17 cellular contexts compared by ENCODE assay signal in genomic region chr20:17952692-17953684, GRCh38. TPM values are rescaled to one million over a fixed set of nuclear protein-coding genes. Genes with fewer than 3 reads are reported as not detected.
A peak's percentile ranks its signal among the peaks of the same experiment; 100 is the strongest.
DNase-seq lines count a peak whose midpoint lies in the region; ATAC-seq and TF ChIP-seq lines count a peak whose summit lies in the region.
"Had no signal": no experiment of that assay in that cellular context is flagged by ENCODE, and none has a peak within 500 bp of the region (broad histone marks: within the 10 kb centered on the region; RNA-seq: fewer than 3 reads in every experiment).

No MANE protein-coding gene starts in this region.

- no peak overlapping the region for H3K27ac ChIP-seq in CD8-positive, alpha-beta memory T cell (ENCODE audit: low read depth, low read length)
- no peak overlapping the region for H3K27ac ChIP-seq in ascending aorta
- H3K27ac ChIP-seq: body of pancreas, gastroesophageal sphincter, KMS-11 had no signal

- H3K4me3 Mint-ChIP-seq in activated CD4-positive, alpha-beta T cell treated with anti-CD3 and anti-CD28 coated beads for 36 hours = no peak overlapping the region
- H3K4me3 Mint-ChIP-seq in CD8-positive, alpha-beta memory T cell = no peak overlapping the region
- H3K4me3 Mint-ChIP-seq in WTC11 = no peak overlapping the region
- H3K4me3 Mint-ChIP-seq in naive B cell = peak overlapping the region in 7 of 8 donors; percentile 1 to 49 (median 17)

- no peaks in the 10 kb centered on the region for H3K27me3 Mint-ChIP-seq in activated CD4-positive, alpha-beta T cell treated with anti-CD3 and anti-CD28 coated beads for 36 hours
- H3K27me3 Mint-ChIP-seq in CD8-positive, alpha-beta memory T cell = no peaks in the 10 kb centered on the region
- H3K27me3 Mint-ChIP-seq in WTC11 (ENCODE audit: low read depth) (no peaks in the 10 kb centered on the region), naive B cell (no peaks in the 10 kb centered on the region)

- H3K27me3 ChIP-seq in CD8-positive, alpha-beta memory T cell (ENCODE audit: insufficient read depth, low read length, poor library complexity, severe bottlenecking) = no peaks in the 10 kb centered on the region
- H3K27me3 ChIP-seq in ascending aorta = no peaks in the 10 kb centered on the region
- H3K27me3 ChIP-seq: body of pancreas, gastroesophageal sphincter had no signal

- TF ChIP-seq CTCF in WTC11 (IDR thresholded peaks at IDR 0.05) (no peak), ascending aorta (IDR thresholded peaks at IDR 0.05) (no peak)

- POLR2A ChIA-PET in activated CD4-positive, alpha-beta T cell treated with anti-CD3 and anti-CD28 coated beads for 36 hours (lab: Charles Lee) = no interaction called here
- POLR2A ChIA-PET in CD8-positive, alpha-beta memory T cell (lab: Charles Lee) = no interaction called here
- POLR2A ChIA-PET in WTC11 (lab: Charles Lee) = no interaction called here

- peaks cover 24% of the 10 kb centered on the region for H3K4me1 Mint-ChIP-seq in activated CD4-positive, alpha-beta T cell treated with anti-CD3 and anti-CD28 coated beads for 36 hours
- H3K4me1 Mint-ChIP-seq in CD8-positive, alpha-beta memory T cell = peaks cover 26 to 36% (median 33%) of the 10 kb centered on the region in 3 donors
- peaks cover 9% of the 10 kb centered on the region; the same call in 1 of the 2 replicates for H3K4me1 Mint-ChIP-seq in WTC11
- peaks cover 46 to 59% (median 46%) of the 10 kb centered on the region in 3 donors for H3K4me1 Mint-ChIP-seq in naive B cell

- peaks cover 5% of the 10 kb centered on the region for H3K4me1 ChIP-seq in CD8-positive, alpha-beta memory T cell (ENCODE audit: insufficient read depth, low read length)
- H3K4me1 ChIP-seq in ascending aorta = peaks cover 0 to under 1% of the 10 kb centered on the region in 2 donors

- ATAC-seq in activated CD4-positive, alpha-beta T cell treated with anti-CD3 and anti-CD28 coated beads for 36 hours = no peak
- ATAC-seq in WTC11 = no peak
- no peak for ATAC-seq in naive B cell (ENCODE audit: low read depth in 2 of 2)
- no peak for ATAC-seq in GM19035 (IDR thresholded peaks at IDR 0.05; ENCODE audit: unreplicated experiment)
- ATAC-seq: body of pancreas, gastroesophageal sphincter had no signal

- CTCF ChIA-PET in activated CD4-positive, alpha-beta T cell treated with anti-CD3 and anti-CD28 coated beads for 36 hours (lab: Charles Lee) = interaction anchor here (0.6 to 1.5 kb wide), 6 partner anchors 11 to 271 kb away, joined by 3 to 5 read pairs (median 3); partner anchors contain the start of gene RRBP1
- CTCF ChIA-PET in CD8-positive, alpha-beta memory T cell (lab: Charles Lee) = interaction anchor here (1.3 to 1.5 kb wide), 3 partner anchors 13 to 271 kb away, joined by 3 to 5 read pairs (median 4); partner anchors contain the start of gene RRBP1
- CTCF ChIA-PET in WTC11 (lab: Charles Lee) = interaction anchor here (1.1 kb wide), 1 partner anchor 14 kb away, joined by 4 read pairs; no protein-coding TSS in a partner anchor

- no peaks in the 10 kb centered on the region for H3K9me3 ChIP-seq in CD8-positive, alpha-beta memory T cell (ENCODE audit: low read length)
- H3K9me3 ChIP-seq in ascending aorta = no peaks in the 10 kb centered on the region
- H3K9me3 ChIP-seq: body of pancreas, gastroesophageal sphincter had no signal

- no peaks in the 10 kb centered on the region for H3K9me3 Mint-ChIP-seq in activated CD4-positive, alpha-beta T cell treated with anti-CD3 and anti-CD28 coated beads for 36 hours (ENCODE audit: low read depth)
- H3K9me3 Mint-ChIP-seq in CD8-positive, alpha-beta memory T cell = no peaks in the 10 kb centered on the region
- H3K9me3 Mint-ChIP-seq in WTC11 (no peaks in the 10 kb centered on the region), naive B cell (peaks cover 0 to 6% (median 0%) of the 10 kb centered on the region in 7 donors)

- intact Hi-C loops in activated CD4-positive, alpha-beta T cell treated with anti-CD3 and anti-CD28 coated beads for 36 hours (cut with DNase I, micrococcal nuclease) = no loop called here
- intact Hi-C loops in ascending aorta (cut with DNase I) = no loop called here

- DNase-seq in activated CD4-positive, alpha-beta T cell treated with anti-CD3 and anti-CD28 coated beads for 36 hours = no peak
- DNase-seq in activated CD4-positive, alpha-beta T cell treated with anti-CD3 and anti-CD28 coated beads for 1 hour = no peak
- DNase-seq in CD8-positive, alpha-beta memory T cell = no peak
- DNase-seq in WTC11 (ENCODE audit: low spot score) (no peak), naive B cell (no peak), ascending aorta (ENCODE audit: low spot score in 2 of 2) (no peak), NCI-H524 treated with DMSO at 0.1 percent for 48 hours (lab: John Stamatoyannopoulos, UW) (no peak)
- DNase-seq: ACHN, body of pancreas, cortex of kidney, EL, NCI-H1105 treated with DMSO at 0.1 percent for 48 hours, NCI-H82 had no signal

- H3K36me3 Mint-ChIP-seq in activated CD4-positive, alpha-beta T cell treated with anti-CD3 and anti-CD28 coated beads for 36 hours (ENCODE audit: low read depth) = peaks cover 91% of the 10 kb centered on the region
- H3K36me3 Mint-ChIP-seq in CD8-positive, alpha-beta memory T cell = peaks cover 8 to 91% (median 38%) of the 10 kb centered on the region in 3 donors
- H3K36me3 Mint-ChIP-seq in WTC11 (peaks cover 95% of the 10 kb centered on the region), naive B cell (peaks cover 8 to 36% of the 10 kb centered on the region in 2 donors)

- H3K36me3 ChIP-seq in CD8-positive, alpha-beta memory T cell (ENCODE audit: insufficient read depth, low read length) = peaks cover 76% of the 10 kb centered on the region
- peaks cover 70 to 83% of the 10 kb centered on the region in 2 donors for H3K36me3 ChIP-seq in ascending aorta

- H3K4me3 ChIP-seq in CD8-positive, alpha-beta memory T cell (ENCODE audit: low read length) = no peak overlapping the region
- H3K4me3 ChIP-seq in ascending aorta = no peak overlapping the region
- H3K4me3 ChIP-seq: body of pancreas, gastroesophageal sphincter, smooth muscle cell had no signal

- H3K27ac Mint-ChIP-seq in activated CD4-positive, alpha-beta T cell treated with anti-CD3 and anti-CD28 coated beads for 36 hours = peak overlapping the region; percentile 47
- peak overlapping the region in 5 of 8 donors; percentile 47 to 74 (median 59) for H3K27ac Mint-ChIP-seq in CD8-positive, alpha-beta memory T cell
- H3K27ac Mint-ChIP-seq in WTC11 (peak overlapping the region; percentile 86), naive B cell (peak overlapping the region in 5 of 6 donors; percentile 55 to 87 (median 75))

TF ChIP-seq in WTC11, 78 proteins besides CTCF, POLR2A, EP300 and RAD21 (continues in another document):
- TF ChIP-seq ZSCAN18 (CRISPR knock-in tag; IDR thresholded peaks at IDR 0.05) (no peak), ZBTB43 (CRISPR knock-in tag; IDR thresholded peaks at IDR 0.05) (no peak), MXD4 (CRISPR knock-in tag; IDR thresholded peaks at IDR 0.05; ENCODE audit: borderline replicate concordance) (no peak), ZBTB21 (CRISPR knock-in tag; IDR thresholded peaks at IDR 0.05; ENCODE audit: borderline replicate concordance) (no peak), RORB (CRISPR knock-in tag; IDR thresholded peaks at IDR 0.05) (no peak), GABPB1 (CRISPR knock-in tag; IDR thresholded peaks at IDR 0.05) (no peak), JUN (CRISPR knock-in tag; IDR thresholded peaks at IDR 0.05) (no peak), ZNF121 (CRISPR knock-in tag; IDR thresholded peaks at IDR 0.05) (no peak), SMAD4 (CRISPR knock-in tag; IDR thresholded peaks at IDR 0.05) (no peak), IRF1 (CRISPR knock-in tag; IDR thresholded peaks at IDR 0.05) (no peak), NR1H2 (CRISPR knock-in tag; IDR thresholded peaks at IDR 0.05) (no peak)

RNA-seq across cellular contexts. Expression of gene SNX5, which starts 15.6 kb away (rescaled TPM):
- 100 to 1,000 TPM; 204 to 227 TPM for total RNA-seq in activated CD4-positive, alpha-beta T cell treated with anti-CD3 and anti-CD28 coated beads for 36 hours
- total RNA-seq in CD8-positive, alpha-beta memory T cell = 100 to 1,000 TPM; 174 to 191 TPM
- 89.0 TPM for polyA plus RNA-seq in CD8-positive, alpha-beta memory T cell
- 172 to 192 TPM (median 173 TPM) in 3 replicates for total RNA-seq in WTC11 (2021)
- polyA plus RNA-seq in naive B cell (ENCODE audit: low read depth in 6 of 6) = 100 to 1,000 TPM; 102 to 151 (median 122) TPM
- 32.7 TPM for total RNA-seq in ascending aorta

RNA-seq across cellular contexts. Expression of gene MGME1, which starts 15.8 kb away (rescaled TPM):
- total RNA-seq in activated CD4-positive, alpha-beta T cell treated with anti-CD3 and anti-CD28 coated beads for 36 hours = 10 to 100 TPM; 24.1 to 29.7 TPM
- total RNA-seq in CD8-positive, alpha-beta memory T cell = 10 to 100 TPM; 29.2 to 31.8 TPM
- 11.9 TPM for polyA plus RNA-seq in CD8-positive, alpha-beta memory T cell
- total RNA-seq in WTC11 (2021) (55.0 to 59.2 TPM (median 56.0 TPM) in 3 replicates), ascending aorta (0.85 TPM)
- polyA plus RNA-seq in naive B cell (ENCODE audit: low read depth in 6 of 6) = 10 to 100 TPM; 16.3 to 99.1 (median 43.2) TPM

Comparison
In these comparisons a context has a peak if more than half of its experiments do, and no peak if none do; other contexts are left out.
1. H3K4me3 Mint-ChIP-seq: peak in naive B cell (7 of 8); none in activated CD4-positive, alpha-beta T cell treated with anti-CD3 and anti-CD28 coated beads for 36 hours (single experiment), CD8-positive, alpha-beta memory T cell (0 of 7) and WTC11 (single experiment).
2. RNA of gene MGME1, which starts 15.8 kb away (total RNA-seq): 55.0 to 59.2 TPM in WTC11, 29.2 to 31.8 TPM in CD8-positive, alpha-beta memory T cell and 24.1 to 29.7 TPM in activated CD4-positive, alpha-beta T cell treated with anti-CD3 and anti-CD28 coated beads for 36 hours; 0.85 TPM in ascending aorta (single experiment); every median in the first group is over 10 times any median in the second.
3. Peak in every context shown above with its lines, with median percentiles within 50 percentile points of each other: H3K27ac Mint-ChIP-seq.